8 cellular contexts compared by ENCODE assay signal in the genomic region with DNA sequence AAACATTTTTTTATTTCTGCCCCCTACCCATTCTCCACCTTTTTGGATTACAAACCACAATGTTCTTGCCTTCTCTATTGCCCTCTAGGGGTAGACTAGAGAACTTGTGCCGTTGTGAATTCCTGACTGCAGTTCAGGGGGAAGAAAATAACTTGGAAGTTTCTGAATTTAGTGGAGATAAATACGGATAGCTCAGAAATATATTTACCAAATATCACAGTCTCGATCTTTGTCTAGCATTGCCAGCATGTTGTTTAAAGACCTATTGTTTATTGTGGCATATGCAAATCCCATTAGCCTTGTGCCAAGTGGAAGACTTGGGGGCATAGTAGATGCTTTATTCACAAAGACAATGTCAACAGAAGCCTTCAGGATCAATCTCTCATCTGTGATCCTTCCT.
DNase-seq lines count a peak whose midpoint lies in the region; ATAC-seq and TF ChIP-seq lines count a peak whose summit lies in the region.

No MANE protein-coding gene starts in this region.

- no peak overlapping the region for H3K4me3 ChIP-seq in epithelial cell of esophagus (ENCODE audit: low read length)

- ATAC-seq in GM21723 (IDR thresholded peaks at IDR 0.05; ENCODE audit: unreplicated experiment) (peak; percentile 68), GM19467 (IDR thresholded peaks at IDR 0.05; ENCODE audit: unreplicated experiment) (no peak)

- TF ChIP-seq CTCF in epithelial cell of esophagus (IDR thresholded peaks at IDR 0.05; ENCODE audit: insufficient read depth, low read depth, low read length, missing control alignments) (peak; percentile 90), GM20000 (IDR thresholded peaks at IDR 0.05; ENCODE audit: extremely low read depth, missing control alignments) (no peak)

- peak; percentile 13 for DNase-seq in EL
- DNase-seq in NCI-H69 (lab: John Stamatoyannopoulos, UW), result peak; percentile 76
- peak; percentile 26 for DNase-seq in epithelial cell of esophagus (ENCODE audit: low read depth)
- DNase-seq in renal cortical epithelial cell (ENCODE audit: low read depth), result peak; percentile 21
- no peak for DNase-seq in GM20000 (ENCODE audit: low spot score)
- no peak for DNase-seq in DMS153 treated with DMSO at 0.1 percent for 48 hours (lab: John Stamatoyannopoulos, UW; ENCODE audit: unreplicated experiment)

Comparison
In these comparisons a context has a peak if more than half of its experiments do, and no peak if none do; other contexts are left out.
1. DNase-seq: peak in EL (single experiment), NCI-H69 (single experiment), epithelial cell of esophagus (single experiment) and renal cortical epithelial cell (single experiment); none in GM20000 (single experiment) and DMS153 treated with DMSO at 0.1 percent for 48 hours (single experiment).